17 cellular contexts compared by ENCODE assay signal in the genomic region with DNA sequence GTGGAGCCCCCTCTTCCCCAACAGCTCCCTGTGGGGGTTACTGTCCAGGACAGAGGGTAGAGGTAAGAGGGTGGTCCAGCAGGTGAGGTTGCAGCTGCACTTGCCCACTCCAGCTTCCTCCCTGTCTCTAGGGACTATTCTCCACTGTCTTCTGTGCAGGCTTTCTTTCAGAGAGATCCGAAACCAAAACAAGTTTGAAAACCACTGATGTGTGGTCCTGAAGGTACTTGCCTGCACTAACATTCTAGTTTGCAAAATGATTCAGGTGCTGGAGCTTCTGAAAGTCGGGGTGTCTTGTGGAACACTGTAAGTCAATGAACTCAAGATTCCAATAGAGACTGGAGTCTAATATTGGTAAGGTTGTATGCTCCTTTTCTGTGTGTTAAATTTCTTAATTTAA.
DNase-seq lines count a peak whose midpoint lies in the region; ATAC-seq and TF ChIP-seq lines count a peak whose summit lies in the region.
"Had no signal": no experiment of that assay in that cellular context is flagged by ENCODE, and none has a peak within 500 bp of the region (broad histone marks: within the 10 kb centered on the region; RNA-seq: fewer than 3 reads in every experiment).

No MANE protein-coding gene starts in this region.

- DNase-seq in WERI-Rb-1 = no peak
- DNase-seq in effector memory CD8-positive, alpha-beta T cell = no peak
- DNase-seq in activated CD4-positive, CD25-positive, alpha-beta regulatory T cell (lab: John Stamatoyannopoulos, UW) = no peak
- no peak for DNase-seq in stimulated activated naive CD4-positive, alpha-beta T cell (lab: John Stamatoyannopoulos, UW)
- DNase-seq in activated CD8-positive, alpha-beta memory T cell treated with anti-CD3 and anti-CD28 coated beads for 24 hours = no peak
- DNase-seq: activated naive CD4-positive, alpha-beta T cell; BE2C; MG63; NCI-H2081 treated with DMSO at 0.1 percent for 48 hours; Right ventricle myocardium superior had no signal

- H3K9me3 Mint-ChIP-seq in effector memory CD8-positive, alpha-beta T cell = no peaks in the 10 kb centered on the region
- H3K9me3 Mint-ChIP-seq: brain; neural crest cell; stimulated activated effector memory CD8-positive, alpha-beta T cell treated with anti-CD3 and anti-CD28 coated beads, Interleukin-12 subunit alpha, Interleukin-12 subunit beta, amount 100 ng/mL, for 72 hours had no signal

- ATAC-seq in GM18858 (IDR thresholded peaks at IDR 0.05; ENCODE audit: unreplicated experiment) (peak; percentile 78), GM21423 (IDR thresholded peaks at IDR 0.05; ENCODE audit: unreplicated experiment) (peak; percentile 49), HG02938 (IDR thresholded peaks at IDR 0.05; ENCODE audit: unreplicated experiment) (peak; percentile 71)
- no peak for ATAC-seq in effector memory CD8-positive, alpha-beta T cell (replicated peaks)
- ATAC-seq: stimulated activated effector memory CD8-positive, alpha-beta T cell treated with anti-CD3 and anti-CD28 coated beads, Interleukin-12 subunit alpha, Interleukin-12 subunit beta, amount 100 ng/mL, for 72 hours had no signal

- TF ChIP-seq CTCF in WERI-Rb-1 (IDR thresholded peaks at IDR 0.05; ENCODE audit: low read depth, low read length) = no peak

- H3K4me3 Mint-ChIP-seq in effector memory CD8-positive, alpha-beta T cell = no peak overlapping the region
- H3K4me3 Mint-ChIP-seq: brain; neural crest cell; stimulated activated effector memory CD8-positive, alpha-beta T cell treated with anti-CD3 and anti-CD28 coated beads, Interleukin-12 subunit alpha, Interleukin-12 subunit beta, amount 100 ng/mL, for 72 hours had no signal

- H3K4me1 Mint-ChIP-seq in effector memory CD8-positive, alpha-beta T cell (ENCODE audit: low read depth in 2 of 2) = peaks cover 0 to under 1% of the 10 kb centered on the region in 2 donors
- H3K4me1 Mint-ChIP-seq: brain; neural crest cell; stimulated activated effector memory CD8-positive, alpha-beta T cell treated with anti-CD3 and anti-CD28 coated beads, Interleukin-12 subunit alpha, Interleukin-12 subunit beta, amount 100 ng/mL, for 72 hours had no signal

- no peak overlapping the region for H3K4me3 ChIP-seq in WERI-Rb-1 (ENCODE audit: low read depth, low read length)
- H3K4me3 ChIP-seq: MG63, right atrium auricular region had no signal

- H3K27me3 ChIP-seq in WERI-Rb-1 (ENCODE audit: insufficient read depth, low read depth, severe bottlenecking) = no peaks in the 10 kb centered on the region
- H3K27me3 ChIP-seq: MG63, right atrium auricular region had no signal

- H3K27ac Mint-ChIP-seq in effector memory CD8-positive, alpha-beta T cell = no peak overlapping the region
- H3K27ac Mint-ChIP-seq: brain; stimulated activated effector memory CD8-positive, alpha-beta T cell treated with anti-CD3 and anti-CD28 coated beads, Interleukin-12 subunit alpha, Interleukin-12 subunit beta, amount 100 ng/mL, for 72 hours had no signal

- H3K9me3 ChIP-seq in WERI-Rb-1 (ENCODE audit: severe bottlenecking) = no peaks in the 10 kb centered on the region
- H3K9me3 ChIP-seq: BE2C, MG63, right atrium auricular region had no signal

- H3K27me3 Mint-ChIP-seq in effector memory CD8-positive, alpha-beta T cell = peaks cover 35 to 51% of the 10 kb centered on the region in 2 donors
- H3K27me3 Mint-ChIP-seq: brain had no signal

- H3K27ac ChIP-seq in WERI-Rb-1 = 0 out of 2 replicates have a peak overlapping the region, but pooled peaks have one; percentile 12
- H3K27ac ChIP-seq: right atrium auricular region had no signal

- H3K36me3 ChIP-seq in WERI-Rb-1 = no peaks in the 10 kb centered on the region
- H3K36me3 ChIP-seq: BE2C, MG63, right atrium auricular region had no signal

- H3K36me3 Mint-ChIP-seq in effector memory CD8-positive, alpha-beta T cell (ENCODE audit: insufficient read depth) = peaks cover 6% of the 10 kb centered on the region
- H3K36me3 Mint-ChIP-seq: brain; stimulated activated effector memory CD8-positive, alpha-beta T cell treated with anti-CD3 and anti-CD28 coated beads, Interleukin-12 subunit alpha, Interleukin-12 subunit beta, amount 100 ng/mL, for 72 hours had no signal
